In the genomic region with DNA sequence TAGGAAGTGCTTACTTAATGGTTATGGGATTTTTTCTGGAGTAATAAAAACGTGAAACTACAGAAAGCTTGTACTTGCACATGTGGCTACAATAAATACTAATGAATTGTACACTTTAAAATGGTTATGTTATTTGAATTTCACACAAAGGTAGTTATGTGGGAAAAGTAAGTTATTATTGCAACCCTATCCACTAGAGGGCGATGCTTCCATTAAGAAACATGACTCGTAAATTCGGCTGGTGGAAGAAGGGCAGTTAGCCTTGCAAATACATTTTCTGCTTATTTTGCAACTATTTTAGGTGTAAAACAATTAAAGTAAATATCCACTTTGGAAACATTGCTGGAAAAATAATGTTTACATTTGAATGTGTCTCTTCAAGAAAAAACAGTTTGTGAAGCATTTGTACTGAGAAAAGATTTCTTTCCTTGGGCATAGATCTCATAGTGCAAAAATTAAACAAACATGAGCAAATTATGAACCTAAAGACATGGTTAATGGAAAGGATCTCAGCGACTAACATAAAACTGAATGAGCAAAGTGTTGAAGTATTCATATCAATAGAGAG, we compare ENCODE assay signal across 8 cellular contexts.
DNase-seq lines count a peak whose midpoint lies in the region; ATAC-seq and TF ChIP-seq lines count a peak whose summit lies in the region.

No MANE protein-coding gene starts in this region.

- H2BK120ac ChIP-seq in mesendoderm (ENCODE audit: low read depth, low read length) = no peak overlapping the region

- peak; percentile 69 for ATAC-seq in GM18907 (IDR thresholded peaks at IDR 0.05; ENCODE audit: unreplicated experiment)
- ATAC-seq in GM18520 (IDR thresholded peaks at IDR 0.05; ENCODE audit: unreplicated experiment) = no peak

- H3K9ac ChIP-seq in mesendoderm (ENCODE audit: low read length) = no peak overlapping the region

- H3K56ac ChIP-seq in mesendoderm (ENCODE audit: low read length) = no peak overlapping the region

- H3K27ac Mint-ChIP-seq in chondrocyte (ENCODE audit: unreplicated experiment) = no peak overlapping the region

- peak; percentile 96 for TF ChIP-seq CTCF in chondrocyte (IDR thresholded peaks at IDR 0.05)

- peak; percentile 2 for DNase-seq in CMK (ENCODE audit: low read depth)
- DNase-seq in HS-5 (ENCODE audit: low read depth) = peak; percentile 42
- DNase-seq in NCI-H82 treated with DMSO at 0.1 percent for 48 hours (lab: John Stamatoyannopoulos, UW; ENCODE audit: unreplicated experiment) = peak; percentile 64
- DNase-seq in chondrocyte (ENCODE audit: low spot score) = no peak
- peak; percentile 74 for DNase-seq in mesendoderm
- no peak for DNase-seq in UCSD-AML1 (lab: John Stamatoyannopoulos, UW; ENCODE audit: unreplicated experiment)

- H3K27me3 Mint-ChIP-seq in chondrocyte (ENCODE audit: low read depth) = peaks cover 4% of the 10 kb centered on the region

- H4K8ac ChIP-seq in mesendoderm (ENCODE audit: low read depth, low read length) = no peak overlapping the region

- H3K4ac ChIP-seq in mesendoderm (ENCODE audit: low read depth, low read length) = no peak overlapping the region

- no peak overlapping the region for H2AK5ac ChIP-seq in mesendoderm (ENCODE audit: low read length)

- H3K23ac ChIP-seq in mesendoderm (ENCODE audit: low read length) = no peak overlapping the region

- H4K5ac ChIP-seq in mesendoderm (ENCODE audit: low read length) = no peak overlapping the region

- H3K27me3 ChIP-seq in mesendoderm (ENCODE audit: insufficient read depth, low read length, poor library complexity) = no peaks in the 10 kb centered on the region

- peaks cover 24% of the 10 kb centered on the region for H3K4me1 Mint-ChIP-seq in chondrocyte (ENCODE audit: low read depth)

- no peak overlapping the region for H3K4me3 ChIP-seq in mesendoderm (ENCODE audit: low read length)

- H2BK15ac ChIP-seq in mesendoderm (replicated peaks; ENCODE audit: low read depth) = no peak overlapping the region

- H3K36me3 Mint-ChIP-seq in chondrocyte (ENCODE audit: low read depth) = no peaks in the 10 kb centered on the region

- no peak overlapping the region for H3K4me2 ChIP-seq in mesendoderm (ENCODE audit: low read length)

- H3K4me3 Mint-ChIP-seq in chondrocyte (ENCODE audit: unreplicated experiment) = no peak overlapping the region

- H3K36me3 ChIP-seq in mesendoderm (ENCODE audit: control insufficient read depth, insufficient read depth, low read length) = no peaks in the 10 kb centered on the region

- H3K79me1 ChIP-seq in mesendoderm (ENCODE audit: low read length) = no peaks in the 10 kb centered on the region

- no peaks in the 10 kb centered on the region for H3K9me3 Mint-ChIP-seq in chondrocyte (ENCODE audit: low read depth)

- no peaks in the 10 kb centered on the region for H3K79me2 ChIP-seq in mesendoderm (ENCODE audit: control insufficient read depth, insufficient read depth, low read length)

- H2BK5ac ChIP-seq in mesendoderm (ENCODE audit: low read length) = no peak overlapping the region

- H3K27ac ChIP-seq in mesendoderm (ENCODE audit: low read depth, low read length) = no peak overlapping the region

- no CpG with 5 or more reads among the region's 5 CpGs for WGBS in mesendoderm (ENCODE audit: extremely low coverage, insufficient coverage, low lambda C conversion rate)

- no peaks in the 10 kb centered on the region for H3K4me1 ChIP-seq in mesendoderm (ENCODE audit: control insufficient read depth, low read depth, low read length)

- H3K18ac ChIP-seq in mesendoderm (ENCODE audit: low read length) = no peak overlapping the region

Comparison
In these comparisons a context has a peak if more than half of its experiments do, and no peak if none do; other contexts are left out.
1. DNase-seq: peak in CMK (single experiment), HS-5 (single experiment), NCI-H82 treated with DMSO at 0.1 percent for 48 hours (single experiment) and mesendoderm (single experiment); none in chondrocyte (single experiment) and UCSD-AML1 (single experiment).